ENCODE assay signal across 9 cellular contexts in genomic region chr7:22414424-22414823, GRCh38.
"Had no signal": no experiment of that assay in that cellular context is flagged by ENCODE, and none has a peak within 500 bp of the region (broad histone marks: within the 10 kb centered on the region; RNA-seq: fewer than 3 reads in every experiment).

No MANE protein-coding gene starts in this region.

- H3K9me3 ChIP-seq: HAP-1 had no signal

- H2AFZ ChIP-seq: GM23248, GM23338 had no signal

- H3K9ac ChIP-seq: GM23248 had no signal

- DNase-seq: GM23248, GOT3, H7, H9, HCEC 1CT, HFFc6 had no signal

- H3K4me3 Mint-ChIP-seq: GM23338, H9, HFFc6 had no signal

- H3K27ac Mint-ChIP-seq: GM23338, HFFc6 had no signal

- H3K27ac ChIP-seq: GM23248 had no signal

- H3K4me1 ChIP-seq: HAP-1 had no signal

- H3K4me2 ChIP-seq: GM23338 had no signal

- H3K9me3 Mint-ChIP-seq: GM23338, H9, HFFc6 had no signal

- H3K36me3 ChIP-seq: HAP-1 had no signal

- H3K4me3 ChIP-seq: GM23248, GM23338, HAP-1 had no signal

- ATAC-seq: GM23338, HCT116 had no signal
